ENCODE assay signal across 1 cellular context in genomic region chr2:74815955-74816354, GRCh38.
TF ChIP-seq lines count a peak whose summit lies in the region.

No MANE protein-coding gene starts in this region.

TF ChIP-seq in WTC11, 78 proteins besides CTCF, POLR2A, EP300 and RAD21 (continued from another document):
- TF ChIP-seq ZNF281 (CRISPR knock-in tag; IDR thresholded peaks at IDR 0.05), result no peak
- TF ChIP-seq RORB (CRISPR knock-in tag; IDR thresholded peaks at IDR 0.05), result no peak
- TF ChIP-seq GABPB1 (CRISPR knock-in tag; IDR thresholded peaks at IDR 0.05), result no peak
- TF ChIP-seq CREM (CRISPR knock-in tag; IDR thresholded peaks at IDR 0.05), result no peak
